Comparison of ENCODE assay signal across 8 cellular contexts in genomic region chr16:11667824-11668589, GRCh38. TPM values are rescaled to one million over a fixed set of nuclear protein-coding genes. Genes with fewer than 3 reads are reported as not detected.
DNase-seq lines count a peak whose midpoint lies in the region; ATAC-seq and TF ChIP-seq lines count a peak whose summit lies in the region.

SNN (plus strand) TSS chr16:11668455; CDS start chr16:11676060, 7,605 bp downstream.

- H3K36me3 ChIP-seq in Karpas-422 (ENCODE audit: insufficient read depth, low read length) (no peaks in the 10 kb centered on the region), SK-N-SH (replicated peaks in 1 of 2; ENCODE audit: control insufficient read depth in 1 of 2, insufficient read depth in 2 of 2, low read length in 1 of 2) (no peaks in the 10 kb centered on the region)

- H3K4me3 Mint-ChIP-seq in activated naive CD4-positive, alpha-beta T cell treated with anti-CD3 and anti-CD28 coated beads, Interleukin-2, amount 10 ng/mL, durations not matched to agents 7 days and 5 days: peak within 1 kb of the TSS; percentile 83

- no peak for TF ChIP-seq CTCF in SK-N-SH (IDR thresholded peaks at IDR 0.05)

- no peaks in the 10 kb centered on the region for H3K9me3 ChIP-seq in Karpas-422 (ENCODE audit: low read length)
- no peaks in the 10 kb centered on the region for H3K9me3 ChIP-seq in SK-N-SH

- H3K4me1 Mint-ChIP-seq in activated naive CD4-positive, alpha-beta T cell treated with anti-CD3 and anti-CD28 coated beads, Interleukin-2, amount 10 ng/mL, durations not matched to agents 7 days and 5 days: peaks cover 82% of the 10 kb centered on the region

- H3K4me2 ChIP-seq in Karpas-422 (ENCODE audit: low read depth, low read length, poor library complexity, severe bottlenecking): peak within 1 kb of the TSS; percentile 71
- H3K4me2 ChIP-seq in SK-N-SH: peak within 1 kb of the TSS; percentile 90

- CTCF ChIA-PET in SK-N-SH (lab: Yijun Ruan, JAX): interaction anchor here (1.2 to 2.1 kb wide), 4 partner anchors 27 to 271 kb away, joined by 3 to 5 read pairs (median 3); no protein-coding TSS in a partner anchor
- CTCF ChIA-PET in activated naive CD4-positive, alpha-beta T cell treated with anti-CD3 and anti-CD28 coated beads, Interleukin-2, amount 10 ng/mL, durations not matched to agents 7 days and 5 days (lab: Charles Lee): no interaction called here

- H3K9ac ChIP-seq in Karpas-422 (ENCODE audit: low read length) (peak within 1 kb of the TSS; percentile 65), SK-N-SH (peak within 1 kb of the TSS; percentile 68)

- H3K27me3 ChIP-seq in Karpas-422 (ENCODE audit: low read length) (no peaks in the 10 kb centered on the region), SK-N-SH (ENCODE audit: insufficient read depth) (no peaks in the 10 kb centered on the region)

- H4K20me1 ChIP-seq in Karpas-422 (ENCODE audit: insufficient read depth, low read depth, low read length): peaks cover 6% of the 10 kb centered on the region; the same call in 1 of the 2 replicates
- peaks cover 31% of the 10 kb centered on the region for H4K20me1 ChIP-seq in SK-N-SH (ENCODE audit: insufficient read depth)

- peaks cover 8% of the 10 kb centered on the region for H3F3A ChIP-seq in SK-N-SH (replicated peaks; ENCODE audit: insufficient read depth)

- H2AFZ ChIP-seq in Karpas-422 (ENCODE audit: low read length) (no peak within 1 kb of the TSS; the same call in 1 of the 2 replicates), SK-N-SH (ENCODE audit: low read depth) (peak within 1 kb of the TSS; percentile 83; the same call in 1 of the 2 replicates)

- POLR2A ChIA-PET in SK-N-SH (lab: Yijun Ruan, JAX): interaction anchor here (0.7 to 1.2 kb wide), 4 partner anchors 9 to 257 kb away, joined by 3 to 8 read pairs (median 4); no protein-coding TSS in a partner anchor

- H3K79me2 ChIP-seq in Karpas-422 (ENCODE audit: low read length): no peaks in the 10 kb centered on the region
- H3K79me2 ChIP-seq in SK-N-SH (ENCODE audit: insufficient read depth): peaks cover 12% of the 10 kb centered on the region

- H3K27ac Mint-ChIP-seq in activated naive CD4-positive, alpha-beta T cell treated with anti-CD3 and anti-CD28 coated beads, Interleukin-2, amount 10 ng/mL, durations not matched to agents 7 days and 5 days: peak within 1 kb of the TSS; percentile 97

- 43% methylated on average over 26 of the region's 90 CpGs for WGBS in SK-N-SH (ENCODE audit: low lambda C conversion rate)

- H3K27ac ChIP-seq in Karpas-422 (ENCODE audit: low read length) (no peak within 1 kb of the TSS), SK-N-SH (ENCODE audit: low read depth in 2 of 2, low read length in 1 of 2) (peak within 1 kb of the TSS in 1 of 2 experiments; percentile 51; a peak in 1 of 4 replicates), substantia nigra (ENCODE audit: low read depth, low read length, poor library complexity, severe bottlenecking) (peak within 1 kb of the TSS; percentile 72)

- peaks cover 59% of the 10 kb centered on the region for H3K4me1 ChIP-seq in Karpas-422 (ENCODE audit: low read length)
- H3K4me1 ChIP-seq in SK-N-SH (ENCODE audit: control insufficient read depth in 1 of 2, insufficient read depth in 2 of 2, low read depth in 1 of 2, low read length in 1 of 2): peaks cover 0 to 23% of the 10 kb centered on the region in 2 experiments; a peak in 1 of 4 replicates

- no peak for TF ChIP-seq EP300 in SK-N-SH (IDR thresholded peaks at IDR 0.05; ENCODE audit: borderline replicate concordance in 1 of 2, low read depth in 1 of 2, low read length in 1 of 2)

- H3K36me3 Mint-ChIP-seq in activated naive CD4-positive, alpha-beta T cell treated with anti-CD3 and anti-CD28 coated beads, Interleukin-2, amount 10 ng/mL, durations not matched to agents 7 days and 5 days: peaks cover 5% of the 10 kb centered on the region

- H3K9me2 ChIP-seq in Karpas-422 (replicated peaks; ENCODE audit: insufficient read depth, low read length) (no peaks in the 10 kb centered on the region), SK-N-SH (no peaks in the 10 kb centered on the region)

- peak; percentile 55 for ATAC-seq in GM21576 (IDR thresholded peaks at IDR 0.05; ENCODE audit: unreplicated experiment)

- no peaks in the 10 kb centered on the region for H3K27me3 Mint-ChIP-seq in activated naive CD4-positive, alpha-beta T cell treated with anti-CD3 and anti-CD28 coated beads, Interleukin-2, amount 10 ng/mL, durations not matched to agents 7 days and 5 days

- H3K4me3 ChIP-seq in Karpas-422 (ENCODE audit: low read length) (peak within 1 kb of the TSS; percentile 79), SK-N-SH (ENCODE audit: low read depth in 2 of 2, low read length in 1 of 2) (peak within 1 kb of the TSS; percentile 72 to 76)

- TF ChIP-seq RAD21 in SK-N-SH (IDR thresholded peaks at IDR 0.05; ENCODE audit: low read length): no peak

- DNase-seq in DMS 273 treated with DMSO at 0.1 percent for 48 hours (lab: John Stamatoyannopoulos, UW): peak; percentile 32
- peak; percentile 95 for DNase-seq in Karpas-422
- DNase-seq in SK-N-SH: peak; percentile 100
- peak; percentile 91 for DNase-seq in activated naive CD4-positive, alpha-beta T cell treated with anti-CD3 and anti-CD28 coated beads, Interleukin-2, amount 10 ng/mL, durations not matched to agents 7 days and 5 days
- peak; percentile 89 for DNase-seq in globus pallidus (ENCODE audit: low spot score)
- peak; percentile 80 for DNase-seq in occipital lobe (lab: John Stamatoyannopoulos, UW)
- DNase-seq in substantia nigra (lab: John Stamatoyannopoulos, UW): peak; percentile 16 to 95 (median 75)

- H3K9me3 Mint-ChIP-seq in activated naive CD4-positive, alpha-beta T cell treated with anti-CD3 and anti-CD28 coated beads, Interleukin-2, amount 10 ng/mL, durations not matched to agents 7 days and 5 days: no peaks in the 10 kb centered on the region

TF ChIP-seq in SK-N-SH, 30 proteins besides CTCF, POLR2A, EP300 and RAD21:
- TF ChIP-seq FOSL2 (IDR thresholded peaks at IDR 0.05; ENCODE audit: borderline replicate concordance, low read depth): no peak
- TF ChIP-seq MXI1 (IDR thresholded peaks at IDR 0.05; ENCODE audit: low read depth, low read length): peak; percentile 22; the same call in 1 of the 2 replicates
- TF ChIP-seq CHD2 (IDR thresholded peaks at IDR 0.05; ENCODE audit: low read length, partially characterized antibody): no peak
- TF ChIP-seq NRF1 (IDR thresholded peaks at IDR 0.05; ENCODE audit: low read depth, low read length): peak; percentile 7; the same call in 1 of the 2 replicates
- peak; percentile 68; the same call in 1 of the 2 replicates for TF ChIP-seq USF1 (IDR thresholded peaks at IDR 0.05; ENCODE audit: borderline replicate concordance, low read depth)

RNA-seq across cellular contexts. Expression of gene SNN, which starts in this region (rescaled TPM):
- total RNA-seq in Karpas-422 (2014; rRNA removed; shearing (Covaris generic); ENCODE audit: low replicate concordance): 27.4 and 34.2 TPM in 2 replicates
- polyA plus RNA-seq in SK-N-SH (2012; rRNA removed): 15.4 and 15.8 TPM in 2 replicates
- 12.8 and 15.4 TPM in 2 replicates for polyA plus RNA-seq in SK-N-SH (2012; cell fraction: cytosol; rRNA removed)
- 7.2 and 10.5 TPM in 2 replicates for polyA plus RNA-seq in SK-N-SH (2012; cell fraction: nucleus; rRNA removed)
- 143 TPM for total RNA-seq in occipital lobe

Comparison
In these comparisons a context has a peak if more than half of its experiments do, and no peak if none do; other contexts are left out.
1. DNase-seq: peak in every context shown above with its lines; median percentile 100 in SK-N-SH; 95 in Karpas-422; 91 in activated naive CD4-positive, alpha-beta T cell treated with anti-CD3 and anti-CD28 coated beads, Interleukin-2, amount 10 ng/mL, durations not matched to agents 7 days and 5 days; 89 in globus pallidus; 80 in occipital lobe; 75 in substantia nigra; 32 in DMS 273 treated with DMSO at 0.1 percent for 48 hours.